Comparison of ENCODE assay signal across 17 cellular contexts in the genomic region with DNA sequence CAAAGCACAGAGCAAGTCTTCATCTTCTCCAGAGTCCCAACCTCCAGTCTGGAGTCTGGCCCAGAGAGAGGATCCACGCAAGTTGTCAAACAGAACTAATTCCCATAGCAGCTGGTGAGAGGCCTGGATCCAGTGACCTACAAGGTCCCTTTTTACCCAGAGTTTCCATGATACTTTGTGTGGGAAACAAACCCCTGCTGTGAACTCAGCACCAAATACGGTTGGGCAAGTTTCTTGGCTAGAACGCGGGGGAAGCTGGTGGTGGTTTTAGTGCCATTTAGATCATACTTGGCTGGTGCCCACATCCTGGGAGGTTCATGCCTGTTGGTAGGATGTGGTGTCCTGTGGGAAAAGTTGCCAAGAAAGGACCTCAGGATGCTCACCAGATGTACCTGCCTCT. TPM values are rescaled to one million over a fixed set of nuclear protein-coding genes. Genes with fewer than 3 reads are reported as not detected.
A peak's percentile ranks its signal among the peaks of the same experiment; 100 is the strongest.
DNase-seq lines count a peak whose midpoint lies in the region; ATAC-seq, FAIRE-seq and TF ChIP-seq lines count a peak whose summit lies in the region.
"Had no signal": no experiment of that assay in that cellular context is flagged by ENCODE, and none has a peak within 500 bp of the region (broad histone marks: within the 10 kb centered on the region; RNA-seq: fewer than 3 reads in every experiment).

No MANE protein-coding gene starts in this region.

- 62% methylated on average over 4 of the region's 4 CpGs for WGBS in A549 (ENCODE audit: missing lambda C conversion rate)

- H3K4me2 ChIP-seq in A549 = peak overlapping the region; percentile 35

- no peaks in the 10 kb centered on the region for H3K36me3 ChIP-seq in SJCRH30
- H3K36me3 ChIP-seq: neutrophil had no signal

- DNase-seq in A549 (ENCODE audit: low read depth in 1 of 2, low spot score in 1 of 2) = peak in 1 of 2 experiments; percentile 78
- DNase-seq in HCEC 1CT = peak; percentile 13
- peak; percentile 91 for DNase-seq in astrocyte of the spinal cord (ENCODE audit: low read depth, low spot score)
- peak; percentile 39 for DNase-seq in medulla oblongata (ENCODE audit: extremely low spot score)
- no peak for DNase-seq in frontal cortex (ENCODE audit: low spot score in 2 of 2)
- DNase-seq in SJCRH30 = no peak
- DNase-seq in HTR-8/SVneo (ENCODE audit: insufficient read length, low spot score) = no peak
- no peak for DNase-seq in NOMO-1 treated with DMSO at 0.1 percent for 48 hours (lab: John Stamatoyannopoulos, UW; ENCODE audit: unreplicated experiment)
- DNase-seq: activated naive CD4-positive, alpha-beta T cell treated with Interleukin-2 at 50 U/mL for 16 hours; endodermal cell; islet precursor cell; NCI-H2081; RPMI8226; stimulated activated CD4-positive, alpha-beta T cell treated with anti-CD3 and anti-CD28 coated beads, Interleukin-4, amount 100 ng/mL, for 1 hour; testis had no signal

- H3K4me3 ChIP-seq in A549 (no peak overlapping the region), astrocyte of the spinal cord (ENCODE audit: low read depth, low read length) (no peak overlapping the region), SJCRH30 (no peak overlapping the region)
- H3K4me3 ChIP-seq: testis had no signal

- TF ChIP-seq EP300 in A549 (IDR thresholded peaks at IDR 0.05) = no peak

- peaks cover 53% of the 10 kb centered on the region for H3K4me1 ChIP-seq in A549
- peaks cover 9% of the 10 kb centered on the region; the same call in 1 of the 2 replicates for H3K4me1 ChIP-seq in SJCRH30
- H3K4me1 ChIP-seq: testis had no signal

- no peak for TF ChIP-seq POLR2A in A549 (IDR thresholded peaks at IDR 0.05; ENCODE audit: low read length)

- no peaks in the 10 kb centered on the region for H3K27me3 ChIP-seq in SJCRH30
- H3K27me3 ChIP-seq: neutrophil, testis had no signal

- in situ Hi-C loops in astrocyte of the spinal cord (cut with HindIII; ENCODE audit: low sequenced_read_pairs) = no loop called here

- no peaks in the 10 kb centered on the region for H3K9me3 ChIP-seq in A549
- H3K9me3 ChIP-seq in SJCRH30 (replicated peaks) = no peaks in the 10 kb centered on the region
- H3K9me3 ChIP-seq: neutrophil, testis had no signal

- TF ChIP-seq CTCF in A549 (IDR thresholded peaks at IDR 0.05) = no peak
- no peak for TF ChIP-seq CTCF in astrocyte of the spinal cord (IDR thresholded peaks at IDR 0.05; ENCODE audit: low read depth, low read length)

- H3K27ac ChIP-seq in A549 = peak overlapping the region; percentile 87 to 89; a peak in 5 of 6 replicates
- H3K27ac ChIP-seq in SJCRH30 = no peak overlapping the region
- H3K27ac ChIP-seq: C4-2B, neutrophil, testis had no signal

- CTCF ChIA-PET in A549 (lab: Yijun Ruan, JAX) = interaction anchor here (0.6 to 5.5 kb wide), 2 partner anchors 18 to 83 kb away, joined by 4 to 49 read pairs; a partner anchor contains a TSS

- no peak for TF ChIP-seq RAD21 in A549 (conservative IDR thresholded peaks at IDR 0.05 in 1 of 2, IDR thresholded peaks at IDR 0.05 in 1 of 2)

- ATAC-seq in A549 = no peak

- POLR2A ChIA-PET in A549 (lab: Yijun Ruan, JAX) = no interaction called here

- FAIRE-seq in A549 (lab: Jason Lieb, UNC) (no peak), frontal cortex (lab: Jason Lieb, UNC) (no peak), HTR-8/SVneo (lab: Jason Lieb, UNC) (no peak)

TF ChIP-seq in A549, 52 proteins besides CTCF, POLR2A, EP300 and RAD21:
- TF ChIP-seq CBX2 (IDR thresholded peaks at IDR 0.05; ENCODE audit: borderline replicate concordance, low read depth) (no peak), HOXB5 (CRISPR knock-in tag; IDR thresholded peaks at IDR 0.05) (no peak), MAFK (IDR thresholded peaks at IDR 0.05; ENCODE audit: partially characterized antibody) (no peak), HEYL (CRISPR knock-in tag; IDR thresholded peaks at IDR 0.05) (no peak), RFX5 (IDR thresholded peaks at IDR 0.05) (no peak), EHMT2 (IDR thresholded peaks at IDR 0.05; ENCODE audit: low read depth) (no peak), CEBPB (IDR thresholded peaks at IDR 0.05) (no peak), JUN (IDR thresholded peaks at IDR 0.05) (0 out of 5 replicates have a peak, but pooled peaks of 1 of the 2 experiments have one; percentile 16), FOSL2 (IDR thresholded peaks at IDR 0.05) (no peak), FOSL2 (CRISPR knock-in tag; IDR thresholded peaks at IDR 0.05) (0 out of 2 replicates have a peak, but pooled peaks have one; percentile 26), NPAS2 (CRISPR knock-in tag; IDR thresholded peaks at IDR 0.05; ENCODE audit: borderline replicate concordance) (no peak), ZSCAN20 (CRISPR knock-in tag; IDR thresholded peaks at IDR 0.05) (no peak), CHD2 (IDR thresholded peaks at IDR 0.05; ENCODE audit: low read length, partially characterized antibody) (no peak)
- TF ChIP-seq, protein P1, sequence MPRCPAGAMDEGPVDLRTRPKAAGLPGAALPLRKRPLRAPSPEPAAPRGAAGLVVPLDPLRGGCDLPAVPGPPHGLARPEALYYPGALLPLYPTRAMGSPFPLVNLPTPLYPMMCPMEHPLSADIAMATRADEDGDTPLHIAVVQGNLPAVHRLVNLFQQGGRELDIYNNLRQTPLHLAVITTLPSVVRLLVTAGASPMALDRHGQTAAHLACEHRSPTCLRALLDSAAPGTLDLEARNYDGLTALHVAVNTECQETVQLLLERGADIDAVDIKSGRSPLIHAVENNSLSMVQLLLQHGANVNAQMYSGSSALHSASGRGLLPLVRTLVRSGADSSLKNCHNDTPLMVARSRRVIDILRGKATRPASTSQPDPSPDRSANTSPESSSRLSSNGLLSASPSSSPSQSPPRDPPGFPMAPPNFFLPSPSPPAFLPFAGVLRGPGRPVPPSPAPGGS (IDR thresholded peaks at IDR 0.05) = no peak
- TF ChIP-seq, protein P2, sequence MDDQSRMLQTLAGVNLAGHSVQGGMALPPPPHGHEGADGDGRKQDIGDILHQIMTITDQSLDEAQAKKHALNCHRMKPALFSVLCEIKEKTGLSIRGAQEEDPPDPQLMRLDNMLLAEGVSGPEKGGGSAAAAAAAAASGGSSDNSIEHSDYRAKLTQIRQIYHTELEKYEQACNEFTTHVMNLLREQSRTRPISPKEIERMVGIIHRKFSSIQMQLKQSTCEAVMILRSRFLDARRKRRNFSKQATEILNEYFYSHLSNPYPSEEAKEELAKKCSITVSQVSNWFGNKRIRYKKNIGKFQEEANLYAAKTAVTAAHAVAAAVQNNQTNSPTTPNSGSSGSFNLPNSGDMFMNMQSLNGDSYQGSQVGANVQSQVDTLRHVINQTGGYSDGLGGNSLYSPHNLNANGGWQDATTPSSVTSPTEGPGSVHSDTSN (IDR thresholded peaks at IDR 0.05) = no peak
- TF ChIP-seq, protein P3, sequence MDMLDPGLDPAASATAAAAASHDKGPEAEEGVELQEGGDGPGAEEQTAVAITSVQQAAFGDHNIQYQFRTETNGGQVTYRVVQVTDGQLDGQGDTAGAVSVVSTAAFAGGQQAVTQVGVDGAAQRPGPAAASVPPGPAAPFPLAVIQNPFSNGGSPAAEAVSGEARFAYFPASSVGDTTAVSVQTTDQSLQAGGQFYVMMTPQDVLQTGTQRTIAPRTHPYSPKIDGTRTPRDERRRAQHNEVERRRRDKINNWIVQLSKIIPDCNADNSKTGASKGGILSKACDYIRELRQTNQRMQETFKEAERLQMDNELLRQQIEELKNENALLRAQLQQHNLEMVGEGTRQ (IDR thresholded peaks at IDR 0.05) = no peak

RNA-seq across cellular contexts. Expression of a gene that starts 18.1 kb away (rescaled TPM):
- polyA plus RNA-seq in A549 (2011; rRNA removed) = 9.4 and 15.0 TPM in 2 replicates
- 2.9 and 4.3 TPM in 2 replicates for polyA plus RNA-seq in A549 (2012; cell fraction: cytosol; rRNA removed)
- 3.4 and 6.4 TPM in 2 replicates for polyA plus RNA-seq in A549 (2012; cell fraction: nucleus; rRNA removed)
- 5.4 to 7.5 TPM (median 7.0 TPM) in 3 replicates for polyA plus RNA-seq in A549 (2017; fragmentation: RNase III; extraction: RNeasy Plus Mini Kit Qiagen cat#74134 plus additional on column Dnase treatment)
- polyA minus RNA-seq in A549 (2011; rRNA and poly(A)+ RNA removed) = 12.5 and 14.3 TPM in 2 replicates
- total RNA-seq in frontal cortex = 3.3 TPM
- total RNA-seq in SJCRH30 (2014; rRNA removed; shearing (Covaris generic)) = 0.34 and 0.43 TPM in 2 replicates

Comparison
In these comparisons a context has a peak if more than half of its experiments do, and no peak if none do; other contexts are left out.
1. DNase-seq: peak in HCEC 1CT (single experiment), astrocyte of the spinal cord (single experiment) and medulla oblongata (single experiment); none in frontal cortex (0 of 2), SJCRH30 (0 of 2), HTR-8/SVneo (single experiment) and NOMO-1 treated with DMSO at 0.1 percent for 48 hours (single experiment).